9 cellular contexts compared by ENCODE assay signal in the genomic region with DNA sequence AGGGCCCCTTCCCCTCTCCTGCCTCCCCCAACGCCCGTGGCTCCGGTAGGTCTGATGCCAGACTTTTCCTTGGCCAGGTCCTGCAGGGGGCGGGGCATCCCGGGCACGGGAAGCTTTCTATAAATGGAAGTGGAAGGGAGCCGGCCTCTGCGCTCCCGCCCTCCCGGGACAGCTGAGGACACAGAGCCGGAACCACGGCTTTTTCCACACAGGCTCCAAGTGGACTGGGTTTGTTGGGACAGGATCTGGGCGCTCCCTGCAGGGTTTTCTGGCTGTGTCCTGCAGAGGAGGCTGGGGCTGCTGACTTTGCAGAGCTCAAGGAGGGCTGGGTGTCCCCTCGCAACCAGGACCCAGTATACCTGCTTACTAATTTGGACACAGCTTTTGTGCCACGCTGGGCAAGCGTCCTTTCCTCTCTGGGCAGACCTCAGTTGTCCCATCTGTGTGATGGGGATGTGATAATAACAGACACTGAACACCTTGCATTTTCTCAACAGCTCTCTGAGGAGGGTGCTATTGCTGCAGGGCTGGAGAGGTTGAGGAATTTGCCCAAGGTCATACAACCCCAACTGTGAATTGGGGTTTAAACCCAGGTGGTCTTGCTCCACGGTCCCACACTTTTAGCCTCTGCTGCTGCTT. TPM values are rescaled to one million over a fixed set of nuclear protein-coding genes. Genes with fewer than 3 reads are reported as not detected.
DNase-seq lines count a peak whose midpoint lies in the region; ATAC-seq lines count a peak whose summit lies in the region.
"Had no signal": no experiment of that assay in that cellular context is flagged by ENCODE, and none has a peak within 500 bp of the region (broad histone marks: within the 10 kb centered on the region; RNA-seq: fewer than 3 reads in every experiment).

No MANE protein-coding gene starts in this region.

- no peak overlapping the region for H3K27ac Mint-ChIP-seq in stimulated activated memory B cell treated with anti-CD40 and anti-IgM and Interleukin-4, amounts not matched to agents 10 μg/mL and 1 μg/mL and 100 μg/mL, for 72 hours

- H3K27me3 ChIP-seq in mucosa of stomach (ENCODE audit: control insufficient read depth, insufficient read depth, low read length), result no peaks in the 10 kb centered on the region

- no peaks in the 10 kb centered on the region for H3K9me3 ChIP-seq in mucosa of stomach (ENCODE audit: control insufficient read depth, low read length)

- no peaks in the 10 kb centered on the region for H3K9me3 Mint-ChIP-seq in activated T-cell treated with anti-CD3 and anti-CD28 coated beads, Interleukin-2, amount 50 U/mL, for 4 hours
- no peaks in the 10 kb centered on the region for H3K9me3 Mint-ChIP-seq in stimulated activated memory B cell treated with anti-CD40 and anti-IgM and Interleukin-4, amounts not matched to agents 10 μg/mL and 1 μg/mL and 100 μg/mL, for 72 hours

- DNase-seq in DMS79 (lab: John Stamatoyannopoulos, UW) (peak; percentile 68), NCI-H526 treated with DMSO at 0.1 percent for 48 hours (lab: John Stamatoyannopoulos, UW) (peak; percentile 17)
- no peak for DNase-seq in activated T-cell treated with anti-CD3 and anti-CD28 coated beads, Interleukin-2, amount 50 U/mL, for 4 hours

- no peak overlapping the region for H3K4me3 Mint-ChIP-seq in activated T-cell treated with anti-CD3 and anti-CD28 coated beads, Interleukin-2, amount 50 U/mL, for 4 hours
- no peak overlapping the region for H3K4me3 Mint-ChIP-seq in stimulated activated memory B cell treated with anti-CD40 and anti-IgM and Interleukin-4, amounts not matched to agents 10 μg/mL and 1 μg/mL and 100 μg/mL, for 72 hours

- no peaks in the 10 kb centered on the region for H3K4me1 Mint-ChIP-seq in activated T-cell treated with anti-CD3 and anti-CD28 coated beads, Interleukin-2, amount 50 U/mL, for 4 hours (ENCODE audit: low read depth)
- peaks cover 6% of the 10 kb centered on the region for H3K4me1 Mint-ChIP-seq in stimulated activated memory B cell treated with anti-CD40 and anti-IgM and Interleukin-4, amounts not matched to agents 10 μg/mL and 1 μg/mL and 100 μg/mL, for 72 hours

- H3K4me1 ChIP-seq in mucosa of stomach (ENCODE audit: control insufficient read depth, insufficient read depth, low read length), result peaks cover 41% of the 10 kb centered on the region

- H3K36me3 ChIP-seq in mucosa of stomach (ENCODE audit: control insufficient read depth, insufficient read depth, low read length), result no peaks in the 10 kb centered on the region

- peaks cover 4% of the 10 kb centered on the region for H3K27me3 Mint-ChIP-seq in activated T-cell treated with anti-CD3 and anti-CD28 coated beads, Interleukin-2, amount 50 U/mL, for 4 hours (ENCODE audit: low read depth)
- H3K27me3 Mint-ChIP-seq in stimulated activated memory B cell treated with anti-CD40 and anti-IgM and Interleukin-4, amounts not matched to agents 10 μg/mL and 1 μg/mL and 100 μg/mL, for 72 hours, result peaks cover 38% of the 10 kb centered on the region

- H3K4me3 ChIP-seq in mucosa of stomach (ENCODE audit: low read length), result peak overlapping the region; percentile 28

- ATAC-seq in esophagus mucosa (peak; percentile 59), HG03135 (IDR thresholded peaks at IDR 0.05; ENCODE audit: unreplicated experiment) (no peak), HG03571 (IDR thresholded peaks at IDR 0.05; ENCODE audit: unreplicated experiment) (no peak)
- no peak for ATAC-seq in activated T-cell treated with anti-CD3 and anti-CD28 coated beads, Interleukin-2, amount 50 U/mL, for 4 hours
- ATAC-seq in stimulated activated memory B cell treated with anti-CD40 and anti-IgM and Interleukin-4, amounts not matched to agents 10 μg/mL and 1 μg/mL and 100 μg/mL, for 72 hours, result no peak

- no peaks in the 10 kb centered on the region for H3K36me3 Mint-ChIP-seq in activated T-cell treated with anti-CD3 and anti-CD28 coated beads, Interleukin-2, amount 50 U/mL, for 4 hours (ENCODE audit: insufficient read depth)
- H3K36me3 Mint-ChIP-seq in stimulated activated memory B cell treated with anti-CD40 and anti-IgM and Interleukin-4, amounts not matched to agents 10 μg/mL and 1 μg/mL and 100 μg/mL, for 72 hours, result no peaks in the 10 kb centered on the region

- H3K9ac ChIP-seq in mucosa of stomach (ENCODE audit: low read length), result peak overlapping the region; percentile 48

RNA-seq across cellular contexts. Expression of a gene that starts 1.8 kb away (rescaled TPM):
- total RNA-seq in esophagus mucosa, result 52.1 TPM
- total RNA-seq in activated T-cell treated with anti-CD3 and anti-CD28 coated beads, Interleukin-2, amount 50 U/mL, for 4 hours, result 1 to 10 TPM; 3.9 to 4.7 (median 4.1) TPM
- total RNA-seq: temporal lobe had no signal

RNA-seq across cellular contexts. Expression of a gene that starts 56.4 kb away (rescaled TPM):
- 72.1 TPM for total RNA-seq in esophagus mucosa
- 10 to 100 TPM; 14.0 to 17.7 (median 14.7) TPM for total RNA-seq in activated T-cell treated with anti-CD3 and anti-CD28 coated beads, Interleukin-2, amount 50 U/mL, for 4 hours
